In genomic region chr6:146879406-146880117, GRCh38 we compare ENCODE assay signal across 32 cellular contexts.
"Had no signal": no experiment of that assay in that cellular context is flagged by ENCODE, and none has a peak within 500 bp of the region (broad histone marks: within the 10 kb centered on the region; RNA-seq: fewer than 3 reads in every experiment).

No MANE protein-coding gene starts in this region.

- H3K27ac Mint-ChIP-seq: activated CD4-positive, alpha-beta memory T cell treated with anti-CD3 and anti-CD28 coated beads for 36 hours; activated CD4-positive, alpha-beta T cell treated with anti-CD3 and anti-CD28 coated beads for 36 hours; activated CD4-positive, alpha-beta T cell treated with anti-CD3 and anti-CD28 coated beads, Interleukin-2, amount 10 ng/mL, durations not matched to agents 7 days and 5 days; activated naive CD4-positive, alpha-beta T cell treated with anti-CD3 and anti-CD28 coated beads for 36 hours; activated naive CD4-positive, alpha-beta T cell treated with anti-CD3 and anti-CD28 coated beads, Interleukin-2, amount 50 U/mL, for 72 hours; activated T-helper 1 cell treated with anti-CD3 and anti-CD28 coated beads, Interleukin-12 subunit alpha, Interleukin-12 subunit beta, Interleukin-2, Interleukin-4 antibody, amounts not matched to agents 30 ng/mL and 10 ng/mL and 1 ng/mL, durations not matched to agents 14 hours and 24 hours and 36 hours; IgD-negative memory B cell; T-helper 2 cell treated with Interferon-gamma antibody and Interleukin-4, amounts not matched to agents 5 μg/mL and 100 μg/mL, for 36 hours; WTC11 had no signal

- DNase-seq: activated CD4-positive, alpha-beta memory T cell treated with anti-CD3 and anti-CD28 coated beads for 36 hours; activated CD4-positive, alpha-beta T cell treated with anti-CD3 and anti-CD28 coated beads for 36 hours; activated CD4-positive, alpha-beta T cell treated with anti-CD3 and anti-CD28 coated beads, Interleukin-2, amount 10 ng/mL, durations not matched to agents 7 days and 5 days; activated CD8-positive, alpha-beta memory T cell treated with anti-CD3 and anti-CD28 coated beads, Interleukin-2, amount 50 U/mL, for 4 hours; activated gamma-delta T cell treated with Interleukin-2 at 50 U/mL for 16 hours; activated naive CD4-positive, alpha-beta T cell treated with anti-CD3 and anti-CD28 coated beads for 36 hours; activated T-cell treated with anti-CD3 and anti-CD28 coated beads for 4 hours; activated T-cell treated with anti-CD3 and anti-CD28 coated beads, Interleukin-2, amount 50 U/mL, for 4 hours; amniotic stem cell; aorta; KG1; MG63; NCI-H1048; NCI-H1105 treated with DMSO at 0.1 percent for 48 hours; NCI-H1436; NCI-H1694; NCI-H1930; NCI-H2081 treated with DMSO at 0.1 percent for 48 hours; NCI-H345; NCI-H524 treated with DMSO at 0.1 percent for 48 hours; PC-3 had no signal

- H3K4me1 Mint-ChIP-seq: central memory CD8-positive, alpha-beta T cell had no signal

- H3K4me3 Mint-ChIP-seq: activated CD4-positive, alpha-beta memory T cell treated with anti-CD3 and anti-CD28 coated beads for 36 hours; activated CD4-positive, alpha-beta T cell treated with anti-CD3 and anti-CD28 coated beads for 36 hours; activated CD4-positive, alpha-beta T cell treated with anti-CD3 and anti-CD28 coated beads, Interleukin-2, amount 10 ng/mL, durations not matched to agents 7 days and 5 days; activated naive CD4-positive, alpha-beta T cell treated with anti-CD3 and anti-CD28 coated beads for 36 hours; activated T-cell treated with anti-CD3 and anti-CD28 coated beads, Interleukin-2, amount 50 U/mL, for 4 hours; activated T-helper 1 cell treated with anti-CD3 and anti-CD28 coated beads, Interleukin-12 subunit alpha, Interleukin-12 subunit beta, Interleukin-2, Interleukin-4 antibody, amounts not matched to agents 30 ng/mL and 10 ng/mL and 1 ng/mL, durations not matched to agents 14 hours and 24 hours and 36 hours; central memory CD8-positive, alpha-beta T cell; IgD-negative memory B cell; T-helper 2 cell treated with Interferon-gamma antibody and Interleukin-4, amounts not matched to agents 5 μg/mL and 100 μg/mL, for 36 hours; WTC11 had no signal

- H3K36me3 ChIP-seq: cardiac muscle cell, MG63 had no signal

- H3K36me3 Mint-ChIP-seq: activated CD4-positive, alpha-beta memory T cell treated with anti-CD3 and anti-CD28 coated beads for 36 hours; IgD-negative memory B cell; WTC11 had no signal

- H3K9me3 ChIP-seq: MG63 had no signal

- H3K27me3 ChIP-seq: cardiac muscle cell, MG63 had no signal

- H3K4me3 ChIP-seq: cardiac muscle cell, MG63, SK-N-MC had no signal

- ATAC-seq: activated CD4-positive, alpha-beta T cell treated with anti-CD3 and anti-CD28 coated beads for 36 hours; activated CD4-positive, CD25-positive, alpha-beta regulatory T cell treated with anti-CD3 and anti-CD28 coated beads, Interleukin-2, amount 50 U/mL, for 24 hours; activated naive CD4-positive, alpha-beta T cell treated with anti-CD3 and anti-CD28 coated beads, Interleukin-2, amount 50 U/mL, for 72 hours; activated T-cell treated with anti-CD3 and anti-CD28 coated beads, Interleukin-2, amount 50 U/mL, for 4 hours; PC-3; Right ventricle myocardium inferior; WTC11 had no signal

- H3K9me3 Mint-ChIP-seq: activated CD4-positive, alpha-beta memory T cell treated with anti-CD3 and anti-CD28 coated beads for 36 hours; activated CD4-positive, alpha-beta T cell treated with anti-CD3 and anti-CD28 coated beads, Interleukin-2, amount 10 ng/mL, durations not matched to agents 7 days and 5 days; activated naive CD4-positive, alpha-beta T cell treated with anti-CD3 and anti-CD28 coated beads for 36 hours; activated T-cell treated with anti-CD3 and anti-CD28 coated beads, Interleukin-2, amount 50 U/mL, for 4 hours; activated T-helper 1 cell treated with anti-CD3 and anti-CD28 coated beads, Interleukin-12 subunit alpha, Interleukin-12 subunit beta, Interleukin-2, Interleukin-4 antibody, amounts not matched to agents 30 ng/mL and 10 ng/mL and 1 ng/mL, durations not matched to agents 14 hours and 24 hours and 36 hours; central memory CD8-positive, alpha-beta T cell; IgD-negative memory B cell; T-helper 2 cell treated with Interferon-gamma antibody and Interleukin-4, amounts not matched to agents 5 μg/mL and 100 μg/mL, for 36 hours had no signal

- H3K27ac ChIP-seq: cardiac muscle cell, RWPE1, SK-N-MC had no signal

- H3K27me3 Mint-ChIP-seq: activated CD4-positive, alpha-beta memory T cell treated with anti-CD3 and anti-CD28 coated beads for 36 hours; activated CD4-positive, alpha-beta T cell treated with anti-CD3 and anti-CD28 coated beads, Interleukin-2, amount 10 ng/mL, durations not matched to agents 7 days and 5 days; IgD-negative memory B cell had no signal
